Comparison of ENCODE assay signal across 8 cellular contexts in genomic region chr1:41003127-41003639, GRCh38. TPM values are rescaled to one million over a fixed set of nuclear protein-coding genes. Genes with fewer than 3 reads are reported as not detected.
A peak's percentile ranks its signal among the peaks of the same experiment; 100 is the strongest.
DNase-seq lines count a peak whose midpoint lies in the region; ATAC-seq, FAIRE-seq and TF ChIP-seq lines count a peak whose summit lies in the region.
"Had no signal": no experiment of that assay in that cellular context is flagged by ENCODE, and none has a peak within 500 bp of the region (broad histone marks: within the 10 kb centered on the region; RNA-seq: fewer than 3 reads in every experiment).

No MANE protein-coding gene starts in this region.

- no peak for ATAC-seq in central memory CD8-positive, alpha-beta T cell (replicated peaks; ENCODE audit: extremely low read depth, poor library complexity, severe bottlenecking)
- peak in 1 of 2 donors; percentile 3 for ATAC-seq in gastrocnemius medialis
- ATAC-seq in HG03097 (IDR thresholded peaks at IDR 0.05; ENCODE audit: low FRiP score, unreplicated experiment) = no peak

- H4K20me1 ChIP-seq in Karpas-422 (ENCODE audit: insufficient read depth, low read depth, low read length) = peaks cover 20% of the 10 kb centered on the region; the same call in 1 of the 2 replicates

- H3K36me3 ChIP-seq in Karpas-422 (ENCODE audit: insufficient read depth, low read length) (peaks cover 81% of the 10 kb centered on the region), gastrocnemius medialis (peaks cover 0 to 46% of the 10 kb centered on the region in 2 donors), WERI-Rb-1 (peaks cover 99% of the 10 kb centered on the region)

- peaks cover 40% of the 10 kb centered on the region for H3K36me3 Mint-ChIP-seq in central memory CD8-positive, alpha-beta T cell (ENCODE audit: insufficient read depth)

- H3K4me2 ChIP-seq in Karpas-422 (ENCODE audit: low read depth, low read length, poor library complexity, severe bottlenecking) = peak overlapping the region; percentile 29

- H3K79me2 ChIP-seq in Karpas-422 (ENCODE audit: low read length) = peaks cover 49% of the 10 kb centered on the region

- no peaks in the 10 kb centered on the region for H3K27me3 Mint-ChIP-seq in central memory CD8-positive, alpha-beta T cell

- H3K4me1 Mint-ChIP-seq in central memory CD8-positive, alpha-beta T cell = peaks cover 15% of the 10 kb centered on the region

- H3K4me3 ChIP-seq in Karpas-422 (ENCODE audit: low read length) (no peak overlapping the region), gastrocnemius medialis (no peak overlapping the region), WERI-Rb-1 (ENCODE audit: low read depth, low read length) (no peak overlapping the region)

- in situ Hi-C loops in gastrocnemius medialis (cut with MboI; ENCODE audit: low sequenced_read_pairs in 4 of 4) = no loop called here

- H3K27ac ChIP-seq in Karpas-422 (ENCODE audit: low read length) (peak overlapping the region; percentile 62), gastrocnemius medialis (peak overlapping the region; percentile 10 to 82 (median 72)), WERI-Rb-1 (no peak overlapping the region)

- H3K9me2 ChIP-seq in Karpas-422 (replicated peaks; ENCODE audit: insufficient read depth, low read length) = no peaks in the 10 kb centered on the region

- H3K4me3 Mint-ChIP-seq in central memory CD8-positive, alpha-beta T cell = no peak overlapping the region

- intact Hi-C loops in gastrocnemius medialis (cut with DNase I; ENCODE audit: low total_unique reads) = loop anchor here (1.0 to 5.0 kb wide), 2 partner anchors 23 to 99 kb away; no protein-coding TSS in a partner anchor

- 0 out of 2 replicates have a peak, but pooled peaks have one; percentile 36 for TF ChIP-seq POLR2A in GM12892 (IDR thresholded peaks at IDR 0.05; ENCODE audit: low read depth, low read length)
- no peak for TF ChIP-seq POLR2A in gastrocnemius medialis (IDR thresholded peaks at IDR 0.05)

- no peak for FAIRE-seq in GM12892 (lab: Jason Lieb, UNC)

- H3K4me1 ChIP-seq in Karpas-422 (ENCODE audit: low read length) (peaks cover 39% of the 10 kb centered on the region), gastrocnemius medialis (peaks cover 3 to 7% of the 10 kb centered on the region in 2 donors)

- H3K27me3 ChIP-seq in Karpas-422 (ENCODE audit: low read length) = no peaks in the 10 kb centered on the region
- no peaks in the 10 kb centered on the region for H3K27me3 ChIP-seq in gastrocnemius medialis
- H3K27me3 ChIP-seq in WERI-Rb-1 (ENCODE audit: insufficient read depth, low read depth, severe bottlenecking) = no peaks in the 10 kb centered on the region

- H2AFZ ChIP-seq in Karpas-422 (ENCODE audit: low read length) = no peak overlapping the region

- H3K9me3 Mint-ChIP-seq in central memory CD8-positive, alpha-beta T cell = no peaks in the 10 kb centered on the region

- H3K9ac ChIP-seq in Karpas-422 (ENCODE audit: low read length) = peak overlapping the region; percentile 13; the same call in 1 of the 2 replicates

- H3K27ac Mint-ChIP-seq in central memory CD8-positive, alpha-beta T cell (ENCODE audit: low read depth) = peak overlapping the region; percentile 35

- TF ChIP-seq CTCF in gastrocnemius medialis (IDR thresholded peaks at IDR 0.05 in 4 of 5, conservative IDR thresholded peaks at IDR 0.05 in 1 of 5) (no peak), WERI-Rb-1 (IDR thresholded peaks at IDR 0.05; ENCODE audit: low read depth, low read length) (no peak)

- DNase-seq in GM12892 (ENCODE audit: insufficient read length) (no peak), Karpas-422 (no peak), gastrocnemius medialis (no peak), NCI-H82 (lab: John Stamatoyannopoulos, UW) (no peak), WERI-Rb-1 (no peak)
- DNase-seq in central memory CD8-positive, alpha-beta T cell (ENCODE audit: low spot score in 2 of 2) = no peak
- DNase-seq: NCI-H146 had no signal

- H3K9me3 ChIP-seq in Karpas-422 (ENCODE audit: low read length) (no peaks in the 10 kb centered on the region), gastrocnemius medialis (no peaks in the 10 kb centered on the region), WERI-Rb-1 (ENCODE audit: severe bottlenecking) (no peaks in the 10 kb centered on the region)

RNA-seq across cellular contexts. Expression of gene SLFNL1, which starts 18.3 kb away (rescaled TPM):
- polyA plus RNA-seq in GM12892 (2012; ENCODE audit: missing spikeins) = 0.87 TPM
- total RNA-seq in Karpas-422 (2014; rRNA removed; shearing (Covaris generic); ENCODE audit: low replicate concordance) = 0.89 and 1.5 TPM in 2 replicates
- 1 to 10 TPM in 2 of 4 donors, under 1 TPM in 2; 0.29 to 2.0 (median 0.69) TPM for total RNA-seq in gastrocnemius medialis

RNA-seq across cellular contexts. Expression of gene CTPS1, which starts 23.7 kb away (rescaled TPM):
- polyA plus RNA-seq in GM12892 (2012; ENCODE audit: missing spikeins) = 44.6 TPM
- 34.4 and 61.3 TPM in 2 replicates for total RNA-seq in Karpas-422 (2014; rRNA removed; shearing (Covaris generic); ENCODE audit: low replicate concordance)
- 10 to 100 TPM in 3 of 4 donors, 1 to 10 TPM in 1; 9.5 to 24.3 (median 14.7) TPM for total RNA-seq in gastrocnemius medialis
